Comparison of ENCODE assay signal across 19 cellular contexts in genomic region chr10:42583828-42584227, GRCh38. TPM values are rescaled to one million over a fixed set of nuclear protein-coding genes. Genes with fewer than 3 reads are reported as not detected.
DNase-seq lines count a peak whose midpoint lies in the region; ATAC-seq, FAIRE-seq and TF ChIP-seq lines count a peak whose summit lies in the region.
"Had no signal": no experiment of that assay in that cellular context is flagged by ENCODE, and none has a peak within 500 bp of the region (broad histone marks: within the 10 kb centered on the region; RNA-seq: fewer than 3 reads in every experiment).

No MANE protein-coding gene starts in this region.

- no peaks in the 10 kb centered on the region for H3K4me1 ChIP-seq in HepG2 (ENCODE audit: insufficient read depth, low read length)
- H3K4me1 ChIP-seq in left ventricle myocardium inferior: no peaks in the 10 kb centered on the region
- H3K4me1 ChIP-seq: HAP-1 had no signal

- DNase-seq in NB4 (ENCODE audit: low read depth) (peak; percentile 30), HepG2 (ENCODE audit: low spot score) (no peak), posterior vena cava (ENCODE audit: low spot score) (peak; percentile 64), NCI-H226 (no peak), left ventricle myocardium inferior (no peak), T1000 (lab: John Stamatoyannopoulos, UW) (no peak), NOMO-1 treated with DMSO at 0.1 percent for 48 hours (lab: John Stamatoyannopoulos, UW; ENCODE audit: unreplicated experiment) (no peak)
- DNase-seq: C1 segment of cervical spinal cord; Calu3; CD4-positive, alpha-beta memory T cell; COR-L47; DMS53; DMS79 treated with DMSO at 0.1 percent for 48 hours; GOT3; HFFc6 had no signal

- H3K9ac ChIP-seq in HepG2 (ENCODE audit: insufficient read depth, low read depth, low read length): no peak overlapping the region

- TF ChIP-seq POLR2A in NB4 (IDR thresholded peaks at IDR 0.05; ENCODE audit: extremely low read depth, insufficient read length) (no peak), HepG2 (IDR thresholded peaks at IDR 0.05; ENCODE audit: insufficient read depth in 1 of 2, low read depth in 2 of 2, low read length in 2 of 2) (no peak)

- TF ChIP-seq EP300 in Ishikawa (IDR thresholded peaks at IDR 0.05; ENCODE audit: borderline replicate concordance) (no peak), HepG2 (IDR thresholded peaks at IDR 0.05; ENCODE audit: low read depth in 2 of 2, low read length in 2 of 2) (no peak), HepG2 (CRISPR knock-in tag; IDR thresholded peaks at IDR 0.05; ENCODE audit: borderline replicate concordance) (no peak)

- ATAC-seq in HepG2: peak; percentile 45; the same call in 2 of the 3 replicates

- TF ChIP-seq CTCF in NB4 (IDR thresholded peaks at IDR 0.05; ENCODE audit: low read depth, low read length): no peak
- no peak for TF ChIP-seq CTCF in HepG2 (CRISPR knock-in tag; IDR thresholded peaks at IDR 0.05)
- TF ChIP-seq CTCF in left ventricle myocardium inferior (IDR thresholded peaks at IDR 0.05; ENCODE audit: borderline replicate concordance): no peak

- 92% methylated on average over 2 of the region's 5 CpGs for WGBS in HepG2 (ENCODE audit: low lambda C conversion rate)

- CTCF ChIA-PET in HepG2 (lab: Yijun Ruan, JAX; ENCODE audit: low intra/inter-chr PET ratio, low total read pairs): no interaction called here

- H3K27me3 ChIP-seq in HepG2 (ENCODE audit: control insufficient read depth in 1 of 2, insufficient read depth in 2 of 2, low read length in 2 of 2): no peaks in the 10 kb centered on the region
- H3K27me3 ChIP-seq in left ventricle myocardium inferior (ENCODE audit: low read depth): no peaks in the 10 kb centered on the region

- no peak for FAIRE-seq in HepG2 (lab: Jason Lieb, UNC)
- FAIRE-seq: GM12892, H54 had no signal

- in situ Hi-C loops in HepG2 (cut with HindIII; ENCODE audit: extremely low pct_ligation_motif_present, low pct_unique_long_range_greater_than_20kb): no loop called here

- intact Hi-C loops in HepG2 (cut with micrococcal nuclease; ENCODE audit: unreplicated experiment): no loop called here
- intact Hi-C loops in posterior vena cava (cut with DNase I): no loop called here
- intact Hi-C loops in left ventricle myocardium inferior (cut with micrococcal nuclease): no loop called here

- no TSS peak for BruUV-seq in HepG2 (replicated peaks; lab: Mats Ljungman, UMichigan)

- H3K4me3 ChIP-seq in NB4 (ENCODE audit: low read depth, low read length): no peak overlapping the region
- H3K4me3 ChIP-seq in HepG2 (replicated peaks in 1 of 3; ENCODE audit: insufficient read depth in 1 of 3, low read depth in 2 of 3, low read length in 3 of 3): no peak overlapping the region
- no peak overlapping the region for H3K4me3 ChIP-seq in left ventricle myocardium inferior
- H3K4me3 ChIP-seq: HAP-1 had no signal

- no peaks in the 10 kb centered on the region for H4K20me1 ChIP-seq in HepG2 (ENCODE audit: insufficient read depth, low read length)

- no peak overlapping the region for H3K4me2 ChIP-seq in HepG2 (ENCODE audit: low read depth, low read length)

- no peak overlapping the region for H2AFZ ChIP-seq in HepG2 (ENCODE audit: low read length)

- H3K9me3 ChIP-seq in HepG2 (ENCODE audit: low read length) (no peaks in the 10 kb centered on the region), left ventricle myocardium inferior (replicated peaks) (no peaks in the 10 kb centered on the region)
- H3K9me3 ChIP-seq: HAP-1 had no signal

- POLR2A ChIA-PET in HepG2 (lab: Yijun Ruan, JAX): no interaction called here

- TF ChIP-seq RAD21 in Ishikawa (IDR thresholded peaks at IDR 0.05; ENCODE audit: low read depth) (no peak), HepG2 (CRISPR knock-in tag; IDR thresholded peaks at IDR 0.05) (no peak)

- H3K79me2 ChIP-seq in HepG2 (ENCODE audit: insufficient read depth, low read length): no peaks in the 10 kb centered on the region

- H3K36me3 ChIP-seq in HepG2 (replicated peaks in 1 of 2; ENCODE audit: control insufficient read depth in 1 of 2, insufficient read depth in 2 of 2, low read length in 2 of 2) (peaks cover 2 to 11% of the 10 kb centered on the region in 2 experiments; a peak in 2 of 5 replicates), left ventricle myocardium inferior (peaks cover 22% of the 10 kb centered on the region)
- H3K36me3 ChIP-seq: HAP-1 had no signal

- H3K27ac ChIP-seq in HepG2 (ENCODE audit: extremely low read length, insufficient read depth, low read length) (no peak overlapping the region), left ventricle myocardium inferior (replicated peaks) (no peak overlapping the region)

TF ChIP-seq in Ishikawa, 13 proteins besides CTCF, POLR2A, EP300 and RAD21:
- TF ChIP-seq CEBPB (IDR thresholded peaks at IDR 0.05) (peak; percentile 69), REST (IDR thresholded peaks at IDR 0.05; ENCODE audit: low read depth) (no peak)
TF ChIP-seq in Ishikawa: peak in this region for 1.

TF ChIP-seq in HepG2, 621 proteins besides CTCF, POLR2A, EP300 and RAD21:
- no peak for TF ChIP-seq ZNF761 (CRISPR knock-in tag; conservative IDR thresholded peaks at IDR 0.05)
- TF ChIP-seq CEBPG (CRISPR knock-in tag; IDR thresholded peaks at IDR 0.05): peak; percentile 56
- TF ChIP-seq CEBPB (IDR thresholded peaks at IDR 0.05; ENCODE audit: borderline replicate concordance, low read depth, low read length): peak; percentile 85

RNA-seq across cellular contexts. Expression of gene ZNF33B, which starts 54.5 kb away (rescaled TPM):
- total RNA-seq in HepG2 (2016; rRNA removed; fragmentation: Illumina TruSeq; extraction: Trizol) (23.5 and 32.9 TPM in 2 replicates), posterior vena cava (10 to 100 TPM; 11.1 to 12.2 TPM), left ventricle myocardium inferior (16.3 TPM)
- total RNA-seq in HepG2 (2016; cell fraction: cytosol; rRNA removed; fragmentation: Illumina TruSeq; extraction: Trizol; ENCODE audit: low read depth): 7.1 and 9.8 TPM in 2 replicates
- total RNA-seq in HepG2 (2016; cell fraction: insoluble cytoplasmic fraction; rRNA removed; fragmentation: Illumina TruSeq; extraction: Trizol): 23.9 and 31.5 TPM in 2 replicates
- total RNA-seq in HepG2 (2016; cell fraction: membrane; rRNA removed; fragmentation: Illumina TruSeq; extraction: Trizol): 15.1 and 19.7 TPM in 2 replicates
- total RNA-seq in HepG2 (2016; cell fraction: nucleus; rRNA removed; fragmentation: Illumina TruSeq; extraction: Trizol): 21.5 and 35.5 TPM in 2 replicates
- polyA plus RNA-seq in HepG2 (2011; rRNA removed): 18.4 and 22.6 TPM in 2 replicates
- polyA plus RNA-seq in HepG2 (2011; cell fraction: cytosol; rRNA removed): 13.8 and 26.7 TPM in 2 replicates
- polyA plus RNA-seq in HepG2 (2011; cell fraction: nucleus; rRNA removed): 12.5 and 34.5 TPM in 2 replicates
- 30.3 and 35.2 TPM in 2 replicates for polyA plus RNA-seq in HepG2 (2012)
- polyA plus RNA-seq in HepG2 (2016; cell fraction: cytosol; fragmentation: Illumina TruSeq; extraction: Trizol; ENCODE audit: low read depth): 5.4 and 5.6 TPM in 2 replicates
- 21.4 and 24.0 TPM in 2 replicates for polyA plus RNA-seq in HepG2 (2016; cell fraction: insoluble cytoplasmic fraction; fragmentation: Illumina TruSeq; extraction: Trizol; ENCODE audit: low read depth)
- 12.7 and 15.3 TPM in 2 replicates for polyA plus RNA-seq in HepG2 (2016; cell fraction: membrane; fragmentation: Illumina TruSeq; extraction: Trizol; ENCODE audit: low read depth)
- 20.4 and 26.1 TPM in 2 replicates for polyA plus RNA-seq in HepG2 (2016; cell fraction: nucleus; fragmentation: Illumina TruSeq; extraction: Trizol; ENCODE audit: insufficient read depth, low read depth)
- polyA minus RNA-seq in HepG2 (2011; rRNA and poly(A)+ RNA removed; ENCODE audit: low replicate concordance): 11.3 and 13.4 TPM in 2 replicates
- 22.2 and 23.6 TPM in 2 replicates for polyA minus RNA-seq in HepG2 (2011; cell fraction: cytosol; rRNA and poly(A)+ RNA removed)
- polyA minus RNA-seq in HepG2 (2011; cell fraction: nucleus; rRNA and poly(A)+ RNA removed): 61.2 and 65.5 TPM in 2 replicates

Comparison
In these comparisons a context has a peak if more than half of its experiments do, and no peak if none do; other contexts are left out.
1. DNase-seq: peak in NB4 (single experiment) and posterior vena cava (single experiment); none in HepG2 (single experiment), NCI-H226 (single experiment), left ventricle myocardium inferior (single experiment), T1000 (single experiment) and NOMO-1 treated with DMSO at 0.1 percent for 48 hours (single experiment).